Comparison of ENCODE assay signal across 8 cellular contexts in the genomic region with DNA sequence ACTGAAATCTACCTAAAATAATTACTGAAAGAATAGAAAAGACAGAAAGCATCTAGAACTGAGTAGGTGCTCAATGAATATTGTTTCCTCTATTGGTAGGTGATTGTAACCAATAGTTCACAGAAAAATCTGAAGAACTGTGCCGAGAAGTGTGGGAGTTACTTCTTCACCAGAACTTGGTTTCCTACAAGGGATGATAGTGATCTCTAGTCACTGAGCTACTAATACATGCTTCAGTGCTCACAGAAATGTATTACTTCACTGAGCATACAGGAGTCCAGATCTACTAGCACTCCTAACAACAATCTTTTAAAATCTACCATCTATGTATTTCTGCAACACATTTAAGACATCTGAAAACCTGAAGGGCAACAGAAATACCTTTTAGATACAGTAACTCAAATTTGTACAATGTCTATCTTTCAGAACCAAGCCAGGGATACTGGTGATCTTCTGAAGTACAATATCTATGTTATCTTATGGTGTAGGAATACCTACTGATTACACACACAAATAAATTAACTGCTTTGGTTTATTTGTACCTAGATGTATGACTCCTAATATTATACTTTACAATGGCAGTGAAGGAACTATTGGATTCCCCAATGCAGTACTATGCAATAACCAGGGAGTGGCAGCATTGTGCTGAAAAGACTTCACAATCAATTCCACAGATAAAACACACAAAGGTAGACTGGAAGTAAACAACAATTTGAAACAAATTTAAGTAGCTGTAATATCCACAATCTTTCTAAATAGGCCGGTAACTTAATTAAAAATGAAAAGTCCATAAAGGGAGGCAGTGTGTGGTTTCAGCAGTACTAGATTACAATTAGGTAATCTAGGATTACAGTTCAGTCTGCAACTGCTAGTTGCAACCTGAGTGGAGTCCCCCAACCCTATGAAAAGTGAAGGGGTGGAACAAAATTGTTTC.
DNase-seq lines count a peak whose midpoint lies in the region; ATAC-seq and TF ChIP-seq lines count a peak whose summit lies in the region.

No MANE protein-coding gene starts in this region.

- peak overlapping the region; percentile 56 for H3K27ac Mint-ChIP-seq in activated CD4-positive, alpha-beta T cell treated with anti-CD3 and anti-CD28 coated beads for 36 hours
- no peak overlapping the region for H3K27ac Mint-ChIP-seq in activated T-helper 17 cell treated with anti-CD3 and anti-CD28 coated beads, Interleukin-2, amount 50 U/mL, for 72 hours

- no peaks in the 10 kb centered on the region for H3K27me3 Mint-ChIP-seq in activated CD4-positive, alpha-beta T cell treated with anti-CD3 and anti-CD28 coated beads for 36 hours
- H3K27me3 Mint-ChIP-seq in activated T-helper 17 cell treated with anti-CD3 and anti-CD28 coated beads, Interleukin-2, amount 50 U/mL, for 72 hours, result no peaks in the 10 kb centered on the region

- intact Hi-C loops in activated CD4-positive, alpha-beta T cell treated with anti-CD3 and anti-CD28 coated beads for 36 hours (cut with DNase I, micrococcal nuclease), result loop anchor here (1.0 to 5.0 kb wide), 8 partner anchors 41 to 288 kb away; no protein-coding TSS in a partner anchor
- intact Hi-C loops in left cardiac atrium (cut with DNase I), result loop anchor here (2.0 to 5.0 kb wide), 3 partner anchors 110 to 166 kb away; no protein-coding TSS in a partner anchor

- DNase-seq in activated CD4-positive, alpha-beta T cell treated with anti-CD3 and anti-CD28 coated beads for 36 hours, result peak; percentile 34
- no peak for DNase-seq in activated CD4-positive, alpha-beta T cell treated with anti-CD3 and anti-CD28 coated beads, Interleukin-2, amount 50 U/mL, for 1 hour
- DNase-seq in HCEC 1CT (peak; percentile 50), NCI-H510A treated with DMSO at 0.1 percent for 48 hours (lab: John Stamatoyannopoulos, UW) (peak; percentile 97), left cardiac atrium (no peak), retinal pigment epithelial cell (ENCODE audit: low read depth) (no peak), HK-2 (ENCODE audit: unreplicated experiment) (no peak)

- H3K9me3 Mint-ChIP-seq in activated CD4-positive, alpha-beta T cell treated with anti-CD3 and anti-CD28 coated beads for 36 hours (ENCODE audit: low read depth), result no peaks in the 10 kb centered on the region
- H3K9me3 Mint-ChIP-seq in activated T-helper 17 cell treated with anti-CD3 and anti-CD28 coated beads, Interleukin-2, amount 50 U/mL, for 72 hours, result no peaks in the 10 kb centered on the region

- peaks cover 49% of the 10 kb centered on the region for H3K4me1 Mint-ChIP-seq in activated CD4-positive, alpha-beta T cell treated with anti-CD3 and anti-CD28 coated beads for 36 hours
- peaks cover 2% of the 10 kb centered on the region for H3K4me1 Mint-ChIP-seq in activated T-helper 17 cell treated with anti-CD3 and anti-CD28 coated beads, Interleukin-2, amount 50 U/mL, for 72 hours

- H3K4me3 Mint-ChIP-seq in activated CD4-positive, alpha-beta T cell treated with anti-CD3 and anti-CD28 coated beads for 36 hours, result no peak overlapping the region
- no peak overlapping the region for H3K4me3 Mint-ChIP-seq in activated T-helper 17 cell treated with anti-CD3 and anti-CD28 coated beads, Interleukin-2, amount 50 U/mL, for 72 hours

- CTCF ChIA-PET in activated CD4-positive, alpha-beta T cell treated with anti-CD3 and anti-CD28 coated beads for 36 hours (lab: Charles Lee), result interaction anchor here (0.5 to 4.5 kb wide), 44 partner anchors 9 to 1343 kb away, joined by 3 to 51 read pairs (median 5); no protein-coding TSS in a partner anchor

- POLR2A ChIA-PET in activated CD4-positive, alpha-beta T cell treated with anti-CD3 and anti-CD28 coated beads for 36 hours (lab: Charles Lee), result interaction anchor here (0.6 to 1.0 kb wide), 2 partner anchors 42 to 119 kb away, joined by 3 to 4 read pairs; no protein-coding TSS in a partner anchor

- peaks cover 9% of the 10 kb centered on the region for H3K36me3 Mint-ChIP-seq in activated CD4-positive, alpha-beta T cell treated with anti-CD3 and anti-CD28 coated beads for 36 hours (ENCODE audit: low read depth)
- H3K36me3 Mint-ChIP-seq in activated T-helper 17 cell treated with anti-CD3 and anti-CD28 coated beads, Interleukin-2, amount 50 U/mL, for 72 hours (ENCODE audit: low read depth), result peaks cover 12% of the 10 kb centered on the region

- peak; percentile 80 for ATAC-seq in activated CD4-positive, alpha-beta T cell treated with anti-CD3 and anti-CD28 coated beads for 36 hours
- ATAC-seq in activated T-helper 17 cell treated with anti-CD3 and anti-CD28 coated beads, Interleukin-2, amount 50 U/mL, for 72 hours (replicated peaks), result peak; percentile 73
- ATAC-seq in left cardiac atrium, result peak; percentile 56

- H3K4me3 ChIP-seq in retinal pigment epithelial cell (ENCODE audit: low read length), result no peak overlapping the region

- TF ChIP-seq CTCF in retinal pigment epithelial cell (conservative IDR thresholded peaks at IDR 0.05; ENCODE audit: low read depth, low read length), result peak; percentile 91

Comparison
In these comparisons a context has a peak if more than half of its experiments do, and no peak if none do; other contexts are left out.
1. DNase-seq: peak in activated CD4-positive, alpha-beta T cell treated with anti-CD3 and anti-CD28 coated beads for 36 hours (single experiment), HCEC 1CT (single experiment) and NCI-H510A treated with DMSO at 0.1 percent for 48 hours (single experiment); none in activated CD4-positive, alpha-beta T cell treated with anti-CD3 and anti-CD28 coated beads, Interleukin-2, amount 50 U/mL, for 1 hour (single experiment), left cardiac atrium (single experiment), retinal pigment epithelial cell (single experiment) and HK-2 (single experiment).
2. Peak in every context shown above with its lines, with median percentiles within 50 percentile points of each other: ATAC-seq.